10 cellular contexts compared by ENCODE assay signal in the genomic region with DNA sequence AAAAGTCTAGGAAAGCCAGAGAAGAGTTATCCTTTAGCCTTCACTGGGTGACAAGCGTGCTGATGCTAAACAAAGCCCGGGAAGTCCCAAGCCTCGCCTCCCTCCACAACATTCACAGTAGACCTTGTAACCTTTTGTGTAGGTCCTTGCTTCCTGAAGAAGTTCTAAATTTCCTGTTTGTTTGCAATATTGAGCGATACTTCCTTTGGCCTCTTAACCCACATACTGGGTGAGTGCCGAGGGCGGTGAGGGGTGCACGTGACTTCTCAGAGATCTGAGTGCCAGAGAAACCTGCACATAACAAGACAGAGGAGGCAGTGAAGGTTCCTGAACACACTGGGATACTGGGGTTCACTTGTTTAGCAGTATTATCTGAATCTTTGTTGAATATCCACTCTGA.
DNase-seq lines count a peak whose midpoint lies in the region; ATAC-seq, FAIRE-seq and TF ChIP-seq lines count a peak whose summit lies in the region.
"Had no signal": no experiment of that assay in that cellular context is flagged by ENCODE, and none has a peak within 500 bp of the region (broad histone marks: within the 10 kb centered on the region; RNA-seq: fewer than 3 reads in every experiment).

No MANE protein-coding gene starts in this region.

- no peak overlapping the region for H3K27ac ChIP-seq in CD4-positive, CD25-positive, alpha-beta regulatory T cell (ENCODE audit: insufficient read depth, low read length, poor library complexity, severe bottlenecking)
- no peak overlapping the region for H3K27ac ChIP-seq in K562 (ENCODE audit: extremely low read depth, low read depth, low read length)
- H3K27ac ChIP-seq in osteoblast (ENCODE audit: low read depth, low read length) = no peak overlapping the region
- H3K27ac ChIP-seq in mesendoderm (ENCODE audit: low read depth, low read length) = no peak overlapping the region
- H3K27ac ChIP-seq: SJSA1 had no signal

- H3K4me1 ChIP-seq in CD4-positive, CD25-positive, alpha-beta regulatory T cell (ENCODE audit: control insufficient read depth, insufficient read depth, low read length, poor library complexity, severe bottlenecking) = peaks cover 15% of the 10 kb centered on the region
- H3K4me1 ChIP-seq in K562 (replicated peaks in 1 of 2; ENCODE audit: control insufficient read depth in 2 of 2, insufficient read depth in 2 of 2, low read length in 2 of 2) (peaks cover 7 to 9% of the 10 kb centered on the region in 2 experiments; a peak in 3 of 5 replicates), osteoblast (ENCODE audit: insufficient read depth, low read length) (no peaks in the 10 kb centered on the region), mesendoderm (ENCODE audit: control insufficient read depth, low read depth, low read length) (no peaks in the 10 kb centered on the region)
- H3K4me1 ChIP-seq: SJSA1 had no signal

- H2BK120ac ChIP-seq in mesendoderm (ENCODE audit: low read depth, low read length) = no peak overlapping the region

- H3K79me1 ChIP-seq in mesendoderm (ENCODE audit: low read length) = no peaks in the 10 kb centered on the region

- peak overlapping the region; percentile 54 for H3K4me3 ChIP-seq in CD4-positive, CD25-positive, alpha-beta regulatory T cell (ENCODE audit: low read depth, low read length)
- H3K4me3 ChIP-seq in K562 (no peak overlapping the region), osteoblast (ENCODE audit: insufficient read depth, low read length) (no peak overlapping the region), mesendoderm (ENCODE audit: low read length) (no peak overlapping the region)
- H3K4me3 ChIP-seq: SJSA1 had no signal

- peak in 2 of 3 donors; percentile 29 to 75 for DNase-seq in CD4-positive, CD25-positive, alpha-beta regulatory T cell
- DNase-seq in activated B cell treated with CpG ODN at 0.5 μM for 24 hours (no peak), K562 (ENCODE audit: extremely low read depth in 1 of 4, low spot score in 3 of 4) (no peak), osteoblast (ENCODE audit: insufficient read length, low spot score, missing footprints) (peak; percentile 65), progenitor cell of endocrine pancreas (ENCODE audit: low spot score, unreplicated experiment) (no peak), mesendoderm (no peak)
- DNase-seq: NCI-H446 had no signal

- H3K27me3 Mint-ChIP-seq in CD4-positive, CD25-positive, alpha-beta regulatory T cell = no peaks in the 10 kb centered on the region
- H3K27me3 Mint-ChIP-seq in activated B cell treated with CpG ODN at 0.5 μM for 24 hours (no peaks in the 10 kb centered on the region), progenitor cell of endocrine pancreas (no peaks in the 10 kb centered on the region)

- no peaks in the 10 kb centered on the region for H3K9me1 ChIP-seq in K562 (ENCODE audit: control insufficient read depth, insufficient read depth, low read length)

- peak overlapping the region; percentile 1 to 80 (median 51) for H3K4me3 Mint-ChIP-seq in CD4-positive, CD25-positive, alpha-beta regulatory T cell
- H3K4me3 Mint-ChIP-seq in activated B cell treated with CpG ODN at 0.5 μM for 24 hours (no peak overlapping the region), progenitor cell of endocrine pancreas (ENCODE audit: low read depth) (no peak overlapping the region)

- no peaks in the 10 kb centered on the region for H3K9me3 ChIP-seq in CD4-positive, CD25-positive, alpha-beta regulatory T cell (ENCODE audit: control insufficient read depth in 2 of 2, low read length in 2 of 2)
- H3K9me3 ChIP-seq in K562 (replicated peaks; ENCODE audit: control insufficient read depth, insufficient read depth, low read depth, low read length) = no peaks in the 10 kb centered on the region
- H3K9me3 ChIP-seq in osteoblast (ENCODE audit: low read depth, low read length) = no peaks in the 10 kb centered on the region
- H3K9me3 ChIP-seq: SJSA1 had no signal

- H2AFZ ChIP-seq in K562 (ENCODE audit: low read depth, low read length) (no peak overlapping the region), osteoblast (ENCODE audit: low read length) (no peak overlapping the region)

- peaks cover 12 to 28% (median 23%) of the 10 kb centered on the region in 4 donors for H3K4me1 Mint-ChIP-seq in CD4-positive, CD25-positive, alpha-beta regulatory T cell
- H3K4me1 Mint-ChIP-seq in activated B cell treated with CpG ODN at 0.5 μM for 24 hours = peaks cover 35% of the 10 kb centered on the region
- H3K4me1 Mint-ChIP-seq in progenitor cell of endocrine pancreas (ENCODE audit: low read depth) = peaks cover 12% of the 10 kb centered on the region

- TF ChIP-seq CTCF in activated B cell treated with CpG ODN at 0.5 μM for 24 hours (IDR thresholded peaks at IDR 0.05) = no peak
- TF ChIP-seq CTCF in K562 (IDR thresholded peaks at IDR 0.05 in 2 of 3, conservative IDR thresholded peaks at IDR 0.05 in 1 of 3; ENCODE audit: insufficient read depth in 2 of 3, low read depth in 1 of 3, low read length in 3 of 3) = no peak
- no peak for TF ChIP-seq CTCF in osteoblast (IDR thresholded peaks at IDR 0.05; ENCODE audit: extremely low read depth, low read depth, low read length)
- no peak for TF ChIP-seq CTCF in progenitor cell of endocrine pancreas (IDR thresholded peaks at IDR 0.05; ENCODE audit: unreplicated experiment)

- H4K20me1 ChIP-seq in K562 (replicated peaks; ENCODE audit: control insufficient read depth, insufficient read depth, low read length) (no peaks in the 10 kb centered on the region; the same call in 1 of the 2 replicates), osteoblast (ENCODE audit: insufficient read depth, low read length) (no peaks in the 10 kb centered on the region)

- H3K4me2 ChIP-seq in K562 (ENCODE audit: insufficient read depth, low read length) = no peak overlapping the region; the same call in 1 of the 2 replicates
- no peak overlapping the region for H3K4me2 ChIP-seq in osteoblast (ENCODE audit: insufficient read depth, low read length)
- H3K4me2 ChIP-seq in mesendoderm (ENCODE audit: low read length) = no peak overlapping the region

- no peaks in the 10 kb centered on the region for H3K27me3 ChIP-seq in CD4-positive, CD25-positive, alpha-beta regulatory T cell (ENCODE audit: control insufficient read depth, insufficient read depth, low read length)
- H3K27me3 ChIP-seq in K562 (ENCODE audit: control insufficient read depth in 2 of 2, insufficient read depth in 2 of 2, low read length in 2 of 2) (peaks cover 0 to 15% of the 10 kb centered on the region in 2 experiments; a peak in 2 of 5 replicates), osteoblast (ENCODE audit: insufficient read depth, low read length) (no peaks in the 10 kb centered on the region), mesendoderm (ENCODE audit: insufficient read depth, low read length, poor library complexity) (no peaks in the 10 kb centered on the region)
- H3K27me3 ChIP-seq: SJSA1 had no signal

- H3K36me3 Mint-ChIP-seq in CD4-positive, CD25-positive, alpha-beta regulatory T cell = peaks cover 47% of the 10 kb centered on the region
- H3K36me3 Mint-ChIP-seq in activated B cell treated with CpG ODN at 0.5 μM for 24 hours (ENCODE audit: low read depth) (peaks cover 71% of the 10 kb centered on the region), progenitor cell of endocrine pancreas (ENCODE audit: insufficient read depth) (peaks cover 10% of the 10 kb centered on the region)

- no peak overlapping the region for H3K56ac ChIP-seq in mesendoderm (ENCODE audit: low read length)

- TF ChIP-seq RAD21 in K562 (CRISPR knock-in tag; conservative IDR thresholded peaks at IDR 0.05 in 1 of 2, IDR thresholded peaks at IDR 0.05 in 1 of 2) = no peak

- H4K5ac ChIP-seq in mesendoderm (ENCODE audit: low read length) = no peak overlapping the region

- H2BK5ac ChIP-seq in mesendoderm (ENCODE audit: low read length) = no peak overlapping the region

- CTCF ChIA-PET in activated B cell treated with CpG ODN at 0.5 μM for 24 hours (lab: Charles Lee) = interaction anchor here (1.2 kb wide), 1 partner anchor 11 kb away, joined by 3 read pairs; no protein-coding TSS in a partner anchor
- CTCF ChIA-PET in K562 (lab: Yijun Ruan, JAX; ENCODE audit: low intra/inter-chr PET ratio) = no interaction called here

- in situ Hi-C loops in K562 (cut with MboI) = no loop called here

- no peaks in the 10 kb centered on the region for H3K9me3 Mint-ChIP-seq in CD4-positive, CD25-positive, alpha-beta regulatory T cell
- H3K9me3 Mint-ChIP-seq in activated B cell treated with CpG ODN at 0.5 μM for 24 hours (no peaks in the 10 kb centered on the region), progenitor cell of endocrine pancreas (ENCODE audit: low read depth) (no peaks in the 10 kb centered on the region)

- BruUV-seq in K562 (replicated peaks; lab: Mats Ljungman, UMichigan) = no TSS peak

- no peak overlapping the region for H2AK5ac ChIP-seq in mesendoderm (ENCODE audit: low read length)

- 23% methylated on average over 7 of the region's 7 CpGs for WGBS in K562 (ENCODE audit: insufficient coverage, low coverage, missing lambda C conversion rate)
- no CpG with 5 or more reads among the region's 7 CpGs for WGBS in mesendoderm (ENCODE audit: extremely low coverage, insufficient coverage, low lambda C conversion rate)

- no peak for TF ChIP-seq POLR2A in K562 (conservative IDR thresholded peaks at IDR 0.05)

- peak; percentile 64 to 79 for ATAC-seq in CD4-positive, CD25-positive, alpha-beta regulatory T cell (ENCODE audit: low read depth in 2 of 2)
- no peak for ATAC-seq in activated B cell treated with CpG ODN at 0.5 μM for 24 hours (ENCODE audit: low read depth)
- no peak for ATAC-seq in K562
- no peak for ATAC-seq in GM18519 (IDR thresholded peaks at IDR 0.05; ENCODE audit: low FRiP score, unreplicated experiment)
- ATAC-seq in HG03469 (IDR thresholded peaks at IDR 0.05; ENCODE audit: unreplicated experiment) = no peak

- peak; percentile 29 for FAIRE-seq in K562 (lab: Jason Lieb, UNC)

- no peak overlapping the region for H2BK15ac ChIP-seq in mesendoderm (replicated peaks; ENCODE audit: low read depth)

- H3K9ac ChIP-seq in K562 (ENCODE audit: insufficient read depth in 1 of 2, low read depth in 2 of 2, low read length in 2 of 2) (no peak overlapping the region), mesendoderm (ENCODE audit: low read length) (no peak overlapping the region)

- no peak for TF ChIP-seq EP300 in K562 (IDR thresholded peaks at IDR 0.05; ENCODE audit: low read length)

- POLR2A ChIA-PET in activated B cell treated with CpG ODN at 0.5 μM for 24 hours (lab: Charles Lee) (no interaction called here), K562 (lab: Yijun Ruan, JAX) (interaction anchor here (0.6 to 0.7 kb wide), 2 partner anchors 37 to 125 kb away, joined by 3 read pairs; no protein-coding TSS in a partner anchor)

- H3K36me3 ChIP-seq in CD4-positive, CD25-positive, alpha-beta regulatory T cell (ENCODE audit: control insufficient read depth, insufficient read depth, low read length) = peaks cover 5% of the 10 kb centered on the region
- H3K36me3 ChIP-seq in K562 (ENCODE audit: control insufficient read depth, insufficient read depth, low read length) = no peaks in the 10 kb centered on the region
- no peaks in the 10 kb centered on the region for H3K36me3 ChIP-seq in osteoblast (ENCODE audit: insufficient read depth, low read length)
- H3K36me3 ChIP-seq in mesendoderm (ENCODE audit: control insufficient read depth, insufficient read depth, low read length) = no peaks in the 10 kb centered on the region
- H3K36me3 ChIP-seq: SJSA1 had no signal

- peak overlapping the region; percentile 44 to 94 (median 77) for H3K27ac Mint-ChIP-seq in CD4-positive, CD25-positive, alpha-beta regulatory T cell
- H3K27ac Mint-ChIP-seq in activated B cell treated with CpG ODN at 0.5 μM for 24 hours = peak overlapping the region; percentile 21
- no peak overlapping the region for H3K27ac Mint-ChIP-seq in progenitor cell of endocrine pancreas

- no peaks in the 10 kb centered on the region for H3K79me2 ChIP-seq in K562 (ENCODE audit: control insufficient read depth, insufficient read depth, low read length)
- no peaks in the 10 kb centered on the region for H3K79me2 ChIP-seq in osteoblast (ENCODE audit: insufficient read depth, low read length)
- H3K79me2 ChIP-seq in mesendoderm (ENCODE audit: control insufficient read depth, insufficient read depth, low read length) = no peaks in the 10 kb centered on the region

- no peak overlapping the region for H4K8ac ChIP-seq in mesendoderm (ENCODE audit: low read depth, low read length)

- intact Hi-C loops in activated B cell treated with CpG ODN at 0.5 μM for 24 hours (cut with micrococcal nuclease) (no loop called here), K562 (cut with micrococcal nuclease) (no loop called here)

- H3K4ac ChIP-seq in mesendoderm (ENCODE audit: low read depth, low read length) = no peak overlapping the region

- H3K23ac ChIP-seq in mesendoderm (ENCODE audit: low read length) = no peak overlapping the region

- H3K18ac ChIP-seq in mesendoderm (ENCODE audit: low read length) = no peak overlapping the region

Comparison
In these comparisons a context has a peak if more than half of its experiments do, and no peak if none do; other contexts are left out.
1. ATAC-seq: peak in CD4-positive, CD25-positive, alpha-beta regulatory T cell (2 of 2); none in activated B cell treated with CpG ODN at 0.5 μM for 24 hours (single experiment), K562 (single experiment), GM18519 (single experiment) and HG03469 (single experiment).
2. DNase-seq: peak in CD4-positive, CD25-positive, alpha-beta regulatory T cell (2 of 3) and osteoblast (single experiment); none in activated B cell treated with CpG ODN at 0.5 μM for 24 hours (single experiment), K562 (0 of 4), progenitor cell of endocrine pancreas (single experiment) and mesendoderm (single experiment).
3. H3K4me3 Mint-ChIP-seq: peak in CD4-positive, CD25-positive, alpha-beta regulatory T cell (4 of 4); none in activated B cell treated with CpG ODN at 0.5 μM for 24 hours (single experiment) and progenitor cell of endocrine pancreas (single experiment).